ENCODE assay signal across 24 cellular contexts in the genomic region with DNA sequence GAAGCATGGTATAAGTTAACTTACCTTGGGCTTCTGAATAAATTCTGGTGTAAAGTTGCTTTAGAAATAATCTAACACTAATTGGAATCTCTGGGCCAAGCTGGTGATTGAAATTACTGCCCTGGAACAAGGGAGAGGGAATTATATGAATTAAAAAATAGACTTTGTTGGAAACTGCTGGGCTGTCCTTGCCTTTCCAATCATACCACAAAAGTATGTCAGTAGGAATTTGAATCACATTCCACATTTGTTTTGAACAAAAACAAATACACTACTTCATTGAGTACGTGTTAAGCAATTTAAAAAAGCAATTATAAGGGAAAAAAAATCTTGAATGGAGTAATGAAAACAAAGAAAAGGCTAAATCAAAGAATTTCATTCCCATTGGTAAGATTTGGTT.
DNase-seq lines count a peak whose midpoint lies in the region; ATAC-seq and TF ChIP-seq lines count a peak whose summit lies in the region.
"Had no signal": no experiment of that assay in that cellular context is flagged by ENCODE, and none has a peak within 500 bp of the region (broad histone marks: within the 10 kb centered on the region; RNA-seq: fewer than 3 reads in every experiment).

No MANE protein-coding gene starts in this region.

- H3K4me3 ChIP-seq in foreskin fibroblast (ENCODE audit: low read depth in 1 of 2, low read length in 2 of 2), result no peak overlapping the region
- H3K4me3 ChIP-seq: adrenal gland, prostate gland, testis had no signal

- intact Hi-C loops in activated T-helper 1 cell treated with anti-CD3 and anti-CD28 coated beads, Interleukin-12 subunit alpha, Interleukin-12 subunit beta, Interleukin-2, Interleukin-4 antibody, amounts not matched to agents 30 ng/mL and 10 ng/mL and 1 ng/mL, durations not matched to agents 14 hours and 24 hours and 36 hours (cut with micrococcal nuclease), result no loop called here

- TF ChIP-seq CTCF in WTC11 (IDR thresholded peaks at IDR 0.05) (no peak), foreskin fibroblast (IDR thresholded peaks at IDR 0.05; ENCODE audit: low read depth, low read length) (no peak)

- ATAC-seq in WTC11 (no peak), GM21528 (IDR thresholded peaks at IDR 0.05; ENCODE audit: low FRiP score, unreplicated experiment) (no peak)
- no peak for ATAC-seq in activated naive CD4-positive, alpha-beta T cell treated with anti-CD3 and anti-CD28 coated beads, Interleukin-2, amount 50 U/mL, for 72 hours
- ATAC-seq: activated CD4-positive, alpha-beta T cell treated with anti-CD3 and anti-CD28 coated beads for 36 hours; activated CD8-positive, alpha-beta T cell treated with anti-CD3 and anti-CD28 coated beads, Interleukin-2, amount 10 ng/mL, durations not matched to agents 7 days and 5 days; HCT116; stimulated activated naive CD8-positive, alpha-beta T cell treated with anti-CD3 and anti-CD28 coated beads, Interleukin-15, Interleukin-2, amounts not matched to agents 100 U/mL and 50 U/mL, for 24 hours had no signal

- H3K36me3 Mint-ChIP-seq in activated naive CD8-positive, alpha-beta T cell, result peaks cover 10% of the 10 kb centered on the region
- H3K36me3 Mint-ChIP-seq in activated naive CD8-positive, alpha-beta T cell treated with anti-CD3 and anti-CD28 coated beads for 36 hours, result peaks cover 17% of the 10 kb centered on the region
- peaks cover 12% of the 10 kb centered on the region for H3K36me3 Mint-ChIP-seq in WTC11
- H3K36me3 Mint-ChIP-seq in activated naive CD4-positive, alpha-beta T cell treated with anti-CD3 and anti-CD28 coated beads, Interleukin-2, amount 50 U/mL, for 72 hours, result peaks cover 4 to 25% of the 10 kb centered on the region in 2 donors
- H3K36me3 Mint-ChIP-seq in activated T-helper 1 cell treated with anti-CD3 and anti-CD28 coated beads, Interleukin-12 subunit alpha, Interleukin-12 subunit beta, Interleukin-2, Interleukin-4 antibody, amounts not matched to agents 30 ng/mL and 10 ng/mL and 1 ng/mL, durations not matched to agents 14 hours and 24 hours and 36 hours (ENCODE audit: low read depth), result peaks cover 21% of the 10 kb centered on the region

- DNase-seq in activated naive CD8-positive, alpha-beta T cell treated with anti-CD3 and anti-CD28 coated beads for 36 hours, result no peak
- no peak for DNase-seq in WTC11 (ENCODE audit: low spot score)
- DNase-seq in foreskin fibroblast, result peak; percentile 3 to 12
- no peak for DNase-seq in activated naive CD4-positive, alpha-beta T cell treated with anti-CD3 and anti-CD28 coated beads, Interleukin-2, amount 50 U/mL, for 72 hours (ENCODE audit: low spot score in 2 of 2)
- no peak for DNase-seq in activated T-cell treated with anti-CD3 and anti-CD28 coated beads, Interleukin-2, amount 50 U/mL, for 1 hour
- DNase-seq in activated T-helper 1 cell treated with anti-CD3 and anti-CD28 coated beads, Interleukin-12 subunit alpha, Interleukin-12 subunit beta, Interleukin-2, Interleukin-4 antibody, amounts not matched to agents 30 ng/mL and 10 ng/mL and 1 ng/mL, durations not matched to agents 14 hours and 24 hours and 36 hours (ENCODE audit: low spot score), result no peak
- DNase-seq: 8988T; activated CD4-positive, alpha-beta T cell treated with anti-CD3 and anti-CD28 coated beads for 36 hours; activated CD8-positive, alpha-beta T cell treated with anti-CD3 and anti-CD28 coated beads, Interleukin-2, amount 10 ng/mL, durations not matched to agents 7 days and 5 days; activated gamma-delta T cell; adrenal gland; brain microvascular endothelial cell; DMS53; GDM1; NCI-H1436 treated with DMSO at 0.1 percent for 48 hours; NCI-H2107; stimulated activated naive CD8-positive, alpha-beta T cell treated with anti-CD3 and anti-CD28 coated beads, Interleukin-15, Interleukin-2, amounts not matched to agents 100 U/mL and 50 U/mL, for 24 hours; testis had no signal

- no peak overlapping the region for H3K4me3 Mint-ChIP-seq in activated naive CD8-positive, alpha-beta T cell
- H3K4me3 Mint-ChIP-seq in activated naive CD8-positive, alpha-beta T cell treated with anti-CD3 and anti-CD28 coated beads for 36 hours, result no peak overlapping the region
- H3K4me3 Mint-ChIP-seq in WTC11, result no peak overlapping the region
- no peak overlapping the region for H3K4me3 Mint-ChIP-seq in activated T-helper 1 cell treated with anti-CD3 and anti-CD28 coated beads, Interleukin-12 subunit alpha, Interleukin-12 subunit beta, Interleukin-2, Interleukin-4 antibody, amounts not matched to agents 30 ng/mL and 10 ng/mL and 1 ng/mL, durations not matched to agents 14 hours and 24 hours and 36 hours
- H3K4me3 Mint-ChIP-seq: activated CD4-positive, alpha-beta T cell treated with anti-CD3 and anti-CD28 coated beads for 36 hours; activated CD8-positive, alpha-beta T cell treated with anti-CD3 and anti-CD28 coated beads, Interleukin-2, amount 10 ng/mL, durations not matched to agents 7 days and 5 days; B cell; T-helper 1 cell treated with Interleukin-12 subunit alpha and Interleukin-12 subunit beta and Interleukin-4 antibody, amounts not matched to agents 30 μg/mL and 1 μg/mL, for 36 hours had no signal

- POLR2A ChIA-PET in WTC11 (lab: Charles Lee), result no interaction called here

- H3K9me3 Mint-ChIP-seq in activated naive CD8-positive, alpha-beta T cell (ENCODE audit: low read depth), result no peaks in the 10 kb centered on the region
- no peaks in the 10 kb centered on the region for H3K9me3 Mint-ChIP-seq in activated naive CD8-positive, alpha-beta T cell treated with anti-CD3 and anti-CD28 coated beads for 36 hours
- H3K9me3 Mint-ChIP-seq in WTC11, result no peaks in the 10 kb centered on the region
- no peaks in the 10 kb centered on the region for H3K9me3 Mint-ChIP-seq in activated naive CD4-positive, alpha-beta T cell treated with anti-CD3 and anti-CD28 coated beads, Interleukin-2, amount 50 U/mL, for 72 hours
- no peaks in the 10 kb centered on the region for H3K9me3 Mint-ChIP-seq in activated T-helper 1 cell treated with anti-CD3 and anti-CD28 coated beads, Interleukin-12 subunit alpha, Interleukin-12 subunit beta, Interleukin-2, Interleukin-4 antibody, amounts not matched to agents 30 ng/mL and 10 ng/mL and 1 ng/mL, durations not matched to agents 14 hours and 24 hours and 36 hours
- H3K9me3 Mint-ChIP-seq: T-helper 1 cell treated with Interleukin-12 subunit alpha and Interleukin-12 subunit beta and Interleukin-4 antibody, amounts not matched to agents 30 μg/mL and 1 μg/mL, for 36 hours had no signal

- peaks cover 14% of the 10 kb centered on the region for H3K4me1 Mint-ChIP-seq in activated naive CD8-positive, alpha-beta T cell (ENCODE audit: low read depth)
- H3K4me1 Mint-ChIP-seq in activated naive CD8-positive, alpha-beta T cell treated with anti-CD3 and anti-CD28 coated beads for 36 hours, result peaks cover 1% of the 10 kb centered on the region
- no peaks in the 10 kb centered on the region for H3K4me1 Mint-ChIP-seq in WTC11
- H3K4me1 Mint-ChIP-seq in activated T-helper 1 cell treated with anti-CD3 and anti-CD28 coated beads, Interleukin-12 subunit alpha, Interleukin-12 subunit beta, Interleukin-2, Interleukin-4 antibody, amounts not matched to agents 30 ng/mL and 10 ng/mL and 1 ng/mL, durations not matched to agents 14 hours and 24 hours and 36 hours (ENCODE audit: low read depth), result no peaks in the 10 kb centered on the region

- peak overlapping the region; percentile 5 for H3K27ac Mint-ChIP-seq in activated naive CD8-positive, alpha-beta T cell
- no peak overlapping the region for H3K27ac Mint-ChIP-seq in activated naive CD8-positive, alpha-beta T cell treated with anti-CD3 and anti-CD28 coated beads for 36 hours
- peak overlapping the region; percentile 34; the same call in 1 of the 2 replicates for H3K27ac Mint-ChIP-seq in WTC11
- no peak overlapping the region for H3K27ac Mint-ChIP-seq in activated naive CD4-positive, alpha-beta T cell treated with anti-CD3 and anti-CD28 coated beads, Interleukin-2, amount 50 U/mL, for 72 hours
- no peak overlapping the region for H3K27ac Mint-ChIP-seq in activated T-helper 1 cell treated with anti-CD3 and anti-CD28 coated beads, Interleukin-12 subunit alpha, Interleukin-12 subunit beta, Interleukin-2, Interleukin-4 antibody, amounts not matched to agents 30 ng/mL and 10 ng/mL and 1 ng/mL, durations not matched to agents 14 hours and 24 hours and 36 hours
- H3K27ac Mint-ChIP-seq: activated CD4-positive, alpha-beta T cell treated with anti-CD3 and anti-CD28 coated beads for 36 hours; activated CD8-positive, alpha-beta T cell treated with anti-CD3 and anti-CD28 coated beads, Interleukin-2, amount 10 ng/mL, durations not matched to agents 7 days and 5 days; T-helper 1 cell treated with Interleukin-12 subunit alpha and Interleukin-12 subunit beta and Interleukin-4 antibody, amounts not matched to agents 30 μg/mL and 1 μg/mL, for 36 hours had no signal

- no peaks in the 10 kb centered on the region for H3K27me3 Mint-ChIP-seq in activated naive CD8-positive, alpha-beta T cell
- no peaks in the 10 kb centered on the region for H3K27me3 Mint-ChIP-seq in activated naive CD8-positive, alpha-beta T cell treated with anti-CD3 and anti-CD28 coated beads for 36 hours
- H3K27me3 Mint-ChIP-seq in WTC11 (ENCODE audit: low read depth), result no peaks in the 10 kb centered on the region
- H3K27me3 Mint-ChIP-seq in activated T-helper 1 cell treated with anti-CD3 and anti-CD28 coated beads, Interleukin-12 subunit alpha, Interleukin-12 subunit beta, Interleukin-2, Interleukin-4 antibody, amounts not matched to agents 30 ng/mL and 10 ng/mL and 1 ng/mL, durations not matched to agents 14 hours and 24 hours and 36 hours (ENCODE audit: insufficient read depth), result no peaks in the 10 kb centered on the region
- H3K27me3 Mint-ChIP-seq: activated CD4-positive, alpha-beta T cell treated with anti-CD3 and anti-CD28 coated beads for 36 hours; B cell had no signal

- CTCF ChIA-PET in WTC11 (lab: Charles Lee), result interaction anchor here (0.6 kb wide), 1 partner anchor 100 kb away, joined by 3 read pairs; no protein-coding TSS in a partner anchor

TF ChIP-seq in WTC11, 78 proteins besides CTCF, POLR2A, EP300 and RAD21 (continues in another document):
- no peak for TF ChIP-seq ESRRA (CRISPR knock-in tag; IDR thresholded peaks at IDR 0.05; ENCODE audit: borderline replicate concordance)
- no peak for TF ChIP-seq NFATC4 (CRISPR knock-in tag; IDR thresholded peaks at IDR 0.05)
- TF ChIP-seq NR2C2 (CRISPR knock-in tag; IDR thresholded peaks at IDR 0.05), result no peak
- no peak for TF ChIP-seq TP53 (CRISPR knock-in tag; IDR thresholded peaks at IDR 0.05)
- TF ChIP-seq, protein P1, sequence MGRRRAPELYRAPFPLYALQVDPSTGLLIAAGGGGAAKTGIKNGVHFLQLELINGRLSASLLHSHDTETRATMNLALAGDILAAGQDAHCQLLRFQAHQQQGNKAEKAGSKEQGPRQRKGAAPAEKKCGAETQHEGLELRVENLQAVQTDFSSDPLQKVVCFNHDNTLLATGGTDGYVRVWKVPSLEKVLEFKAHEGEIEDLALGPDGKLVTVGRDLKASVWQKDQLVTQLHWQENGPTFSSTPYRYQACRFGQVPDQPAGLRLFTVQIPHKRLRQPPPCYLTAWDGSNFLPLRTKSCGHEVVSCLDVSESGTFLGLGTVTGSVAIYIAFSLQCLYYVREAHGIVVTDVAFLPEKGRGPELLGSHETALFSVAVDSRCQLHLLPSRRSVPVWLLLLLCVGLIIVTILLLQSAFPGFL (CRISPR knock-in tag; IDR thresholded peaks at IDR 0.05; ENCODE audit: borderline replicate concordance), result no peak

Comparison
In these comparisons a context has a peak if more than half of its experiments do, and no peak if none do; other contexts are left out.
1. H3K27ac Mint-ChIP-seq: peak in activated naive CD8-positive, alpha-beta T cell (single experiment) and WTC11 (single experiment); none in activated naive CD8-positive, alpha-beta T cell treated with anti-CD3 and anti-CD28 coated beads for 36 hours (single experiment), activated naive CD4-positive, alpha-beta T cell treated with anti-CD3 and anti-CD28 coated beads, Interleukin-2, amount 50 U/mL, for 72 hours (0 of 2) and activated T-helper 1 cell treated with anti-CD3 and anti-CD28 coated beads, Interleukin-12 subunit alpha, Interleukin-12 subunit beta, Interleukin-2, Interleukin-4 antibody, amounts not matched to agents 30 ng/mL and 10 ng/mL and 1 ng/mL, durations not matched to agents 14 hours and 24 hours and 36 hours (single experiment).
2. DNase-seq: peak in foreskin fibroblast (2 of 2); none in activated naive CD8-positive, alpha-beta T cell treated with anti-CD3 and anti-CD28 coated beads for 36 hours (single experiment), WTC11 (single experiment), activated naive CD4-positive, alpha-beta T cell treated with anti-CD3 and anti-CD28 coated beads, Interleukin-2, amount 50 U/mL, for 72 hours (0 of 2), activated T-cell treated with anti-CD3 and anti-CD28 coated beads, Interleukin-2, amount 50 U/mL, for 1 hour (single experiment) and activated T-helper 1 cell treated with anti-CD3 and anti-CD28 coated beads, Interleukin-12 subunit alpha, Interleukin-12 subunit beta, Interleukin-2, Interleukin-4 antibody, amounts not matched to agents 30 ng/mL and 10 ng/mL and 1 ng/mL, durations not matched to agents 14 hours and 24 hours and 36 hours (single experiment).